ENCODE assay signal across 8 cellular contexts in genomic region chr7:100675581-100676350, GRCh38. TPM values are rescaled to one million over a fixed set of nuclear protein-coding genes. Genes with fewer than 3 reads are reported as not detected.
A peak's percentile ranks its signal among the peaks of the same experiment; 100 is the strongest.
DNase-seq lines count a peak whose midpoint lies in the region; ATAC-seq and TF ChIP-seq lines count a peak whose summit lies in the region.

No MANE protein-coding gene starts in this region.

- H3K9me3 Mint-ChIP-seq in Caco-2 (ENCODE audit: unreplicated experiment): no peaks in the 10 kb centered on the region

- H3K4me3 ChIP-seq in Caco-2 (ENCODE audit: low read depth, low read length): peak overlapping the region; percentile 100

- H3K4me1 Mint-ChIP-seq in Caco-2 (ENCODE audit: low read depth, unreplicated experiment): peaks cover 6% of the 10 kb centered on the region

- peaks cover 58% of the 10 kb centered on the region for H3K36me3 Mint-ChIP-seq in Caco-2 (ENCODE audit: insufficient read depth, unreplicated experiment)

- CTCF ChIA-PET in Caco-2 (lab: Charles Lee): interaction anchor here (1.6 kb wide), 1 partner anchor 30 kb away, joined by 4 read pairs; the partner anchor contains the start of gene POP7

- H3K4me1 ChIP-seq in Caco-2: no peaks in the 10 kb centered on the region; the same call in 1 of the 2 replicates

- BruUV-seq in Caco-2 (replicated peaks; lab: Mats Ljungman, UMichigan): no TSS peak

- no peaks in the 10 kb centered on the region for H3K27me3 Mint-ChIP-seq in Caco-2 (ENCODE audit: insufficient read depth, unreplicated experiment)

- H3K4me3 Mint-ChIP-seq in Caco-2 (ENCODE audit: unreplicated experiment): peak overlapping the region; percentile 64

- DNase-seq in Caco-2 (no peak), NCI-H1105 (lab: John Stamatoyannopoulos, UW) (peak; percentile 79), cerebellar nuclear complex (lab: John Stamatoyannopoulos, UW) (peak; percentile 81 to 84)
- peak; percentile 75 for DNase-seq in activated CD4-positive, alpha-beta T cell treated with anti-CD3 and anti-CD28 coated beads for 1 hour
- peak; percentile 39 to 73 for DNase-seq in stimulated activated CD4-positive, alpha-beta T cell treated with anti-CD3 and anti-CD28 coated beads, Interleukin-1b, Interleukin-23, amount 100 ng/mL, for 1 hour (ENCODE audit: low read depth in 2 of 2)

- no peaks in the 10 kb centered on the region for H3K9me3 ChIP-seq in Caco-2

- intact Hi-C loops in Caco-2 (cut with micrococcal nuclease; ENCODE audit: unreplicated experiment): no loop called here

- peak overlapping the region; percentile 42 for H3K27ac Mint-ChIP-seq in Caco-2 (ENCODE audit: unreplicated experiment)

- no peak for TF ChIP-seq CTCF in Caco-2 (IDR thresholded peaks at IDR 0.05; ENCODE audit: insufficient read depth in 1 of 2, low read depth in 1 of 2, low read length in 1 of 2, severe bottlenecking in 1 of 2, unreplicated experiment in 1 of 2)

- H3K27ac ChIP-seq in layer of hippocampus (ENCODE audit: low read depth, low read length): peak overlapping the region; percentile 100

- H3K27me3 ChIP-seq in Caco-2 (replicated peaks; ENCODE audit: control insufficient read depth, insufficient read depth, low read length) (no peaks in the 10 kb centered on the region), layer of hippocampus (ENCODE audit: control insufficient read depth, insufficient read depth, low read length) (no peaks in the 10 kb centered on the region)

- ATAC-seq in GM21576 (IDR thresholded peaks at IDR 0.05; ENCODE audit: unreplicated experiment) (peak; percentile 36), HG03457 (IDR thresholded peaks at IDR 0.05; ENCODE audit: unreplicated experiment) (no peak)

- H3K36me3 ChIP-seq in Caco-2 (ENCODE audit: control insufficient read depth, insufficient read depth, low read length): peaks cover 11% of the 10 kb centered on the region

- POLR2A ChIA-PET in Caco-2 (lab: Charles Lee): no interaction called here

RNA-seq across cellular contexts. Expression of gene GNB2, which starts 2.2 kb away (rescaled TPM):
- 200 and 216 TPM in 2 replicates for total RNA-seq in Caco-2 (2022)

RNA-seq across cellular contexts. Expression of gene GIGYF1, which starts 18.3 kb away (rescaled TPM):
- 53.1 and 54.9 TPM in 2 replicates for total RNA-seq in Caco-2 (2022)

RNA-seq across cellular contexts. Expression of gene ACTL6B, which starts 19.5 kb away (rescaled TPM):
- total RNA-seq in Caco-2 (2022): not detected in 2 replicates

RNA-seq across cellular contexts. Expression of gene POP7, which starts 30.2 kb away (rescaled TPM):
- 65.7 and 66.9 TPM in 2 replicates for total RNA-seq in Caco-2 (2022)

RNA-seq across cellular contexts. Expression of gene TFR2, which starts 34.4 kb away (rescaled TPM):
- 8.1 and 9.7 TPM in 2 replicates for total RNA-seq in Caco-2 (2022)

Comparison
In these comparisons a context has a peak if more than half of its experiments do, and no peak if none do; other contexts are left out.
1. DNase-seq: peak in NCI-H1105 (single experiment), activated CD4-positive, alpha-beta T cell treated with anti-CD3 and anti-CD28 coated beads for 1 hour (single experiment), cerebellar nuclear complex (2 of 2) and stimulated activated CD4-positive, alpha-beta T cell treated with anti-CD3 and anti-CD28 coated beads, Interleukin-1b, Interleukin-23, amount 100 ng/mL, for 1 hour (2 of 2); none in Caco-2 (0 of 2).